ENCODE assay signal across 10 cellular contexts in the genomic region with DNA sequence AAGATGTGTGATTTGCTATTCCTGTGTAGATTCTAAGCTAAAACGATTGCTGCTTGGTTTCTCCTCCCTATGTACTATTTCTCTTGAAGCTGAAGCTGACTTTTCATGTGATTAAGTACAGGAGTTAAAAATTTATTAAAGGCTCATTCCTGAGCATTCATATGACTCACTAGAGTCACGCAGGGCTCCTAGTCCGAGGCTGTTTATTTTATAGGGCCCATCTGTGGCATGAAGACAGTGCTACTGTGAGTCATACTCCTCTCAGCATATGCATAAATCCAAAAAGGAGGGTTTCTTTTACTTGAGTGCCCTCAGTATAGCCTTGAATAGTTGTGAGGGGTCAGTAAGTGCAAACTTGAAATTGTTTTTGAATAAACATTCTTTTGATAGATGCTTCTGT.
A peak's percentile ranks its signal among the peaks of the same experiment; 100 is the strongest.
DNase-seq lines count a peak whose midpoint lies in the region; ATAC-seq and TF ChIP-seq lines count a peak whose summit lies in the region.
"Had no signal": no experiment of that assay in that cellular context is flagged by ENCODE, and none has a peak within 500 bp of the region (broad histone marks: within the 10 kb centered on the region; RNA-seq: fewer than 3 reads in every experiment).

No MANE protein-coding gene starts in this region.

- H3K27ac ChIP-seq in PC-9 (peak overlapping the region; percentile 85), epithelial cell of prostate (peak overlapping the region; percentile 80)

- H3K79me2 ChIP-seq in PC-9 (ENCODE audit: low read depth) = no peaks in the 10 kb centered on the region

- intact Hi-C loops in PC-9 (cut with micrococcal nuclease; ENCODE audit: unreplicated experiment) = loop anchor here (1.0 to 5.0 kb wide), 3 partner anchors 24 to 379 kb away; a partner anchor contains a TSS
- intact Hi-C loops in activated CD4-positive, alpha-beta T cell treated with anti-CD3 and anti-CD28 coated beads, Interleukin-2, amount 10 ng/mL, durations not matched to agents 24 days and 14 days (cut with micrococcal nuclease) = no loop called here

- POLR2A ChIA-PET in PC-9 (lab: Charles Lee; ENCODE audit: unreplicated experiment) = interaction anchor here (0.7 kb wide), 1 partner anchor 1146 kb away, joined by 4 read pairs; no protein-coding TSS in a partner anchor

- H3K27me3 ChIP-seq in PC-9 (ENCODE audit: insufficient read depth, low read depth) = no peaks in the 10 kb centered on the region

- peak overlapping the region; percentile 77 for H3K4me2 ChIP-seq in PC-9

- ATAC-seq in omental fat pad (ENCODE audit: low FRiP score) = peak; percentile 32

- peaks cover 36% of the 10 kb centered on the region for H3K4me1 ChIP-seq in PC-9 (replicated peaks; ENCODE audit: insufficient read depth)

- H2AFZ ChIP-seq in PC-9 = peak overlapping the region; percentile 81

- H3F3A ChIP-seq in PC-9 (ENCODE audit: insufficient read depth, low read depth) = peaks cover 11% of the 10 kb centered on the region; the same call in 1 of the 2 replicates

- TF ChIP-seq CTCF in PC-9 (conservative IDR thresholded peaks at IDR 0.05) (no peak), omental fat pad (IDR thresholded peaks at IDR 0.05) (no peak)

- H3K36me3 Mint-ChIP-seq in activated CD4-positive, alpha-beta T cell treated with anti-CD3 and anti-CD28 coated beads, Interleukin-2, amount 10 ng/mL, durations not matched to agents 24 days and 14 days (ENCODE audit: low read depth) = no peaks in the 10 kb centered on the region
- H3K36me3 Mint-ChIP-seq: IgD-negative memory B cell had no signal

- CTCF ChIA-PET in PC-9 (lab: Charles Lee) = interaction anchor here (0.6 kb wide), 1 partner anchor 79 kb away, joined by 3 read pairs; no protein-coding TSS in a partner anchor

- H3K36me3 ChIP-seq in PC-9 (ENCODE audit: low read depth) = no peaks in the 10 kb centered on the region

- H3K27ac Mint-ChIP-seq in activated CD4-positive, alpha-beta T cell treated with anti-CD3 and anti-CD28 coated beads, Interleukin-2, amount 10 ng/mL, durations not matched to agents 24 days and 14 days = no peak overlapping the region
- H3K27ac Mint-ChIP-seq: IgD-negative memory B cell had no signal

- no peaks in the 10 kb centered on the region for H3K27me3 Mint-ChIP-seq in activated CD4-positive, alpha-beta T cell treated with anti-CD3 and anti-CD28 coated beads, Interleukin-2, amount 10 ng/mL, durations not matched to agents 24 days and 14 days
- H3K27me3 Mint-ChIP-seq: IgD-negative memory B cell had no signal

- no TSS peak for BruUV-seq in PC-9 (replicated peaks; lab: Mats Ljungman, UMichigan)

- H3K9me3 ChIP-seq in PC-9 (ENCODE audit: insufficient read depth, low read depth) = no peaks in the 10 kb centered on the region

- no peaks in the 10 kb centered on the region for H3K9me3 Mint-ChIP-seq in activated CD4-positive, alpha-beta T cell treated with anti-CD3 and anti-CD28 coated beads, Interleukin-2, amount 10 ng/mL, durations not matched to agents 24 days and 14 days

- H3K4me3 ChIP-seq in PC-9 = peak overlapping the region; percentile 54

- no peaks in the 10 kb centered on the region for H3K9me2 ChIP-seq in PC-9 (ENCODE audit: insufficient read depth)

- DNase-seq in Daoy (ENCODE audit: low read depth) (peak; percentile 64), PC-9 (peak; percentile 16 to 86), epithelial cell of prostate (ENCODE audit: low read depth, low spot score) (peak; percentile 67), omental fat pad (ENCODE audit: low spot score) (no peak), midbrain (lab: John Stamatoyannopoulos, UW) (no peak), NCI-H1417 treated with DMSO at 0.1 percent for 48 hours (lab: John Stamatoyannopoulos, UW) (no peak), UCSD-AML1 (lab: John Stamatoyannopoulos, UW; ENCODE audit: unreplicated experiment) (no peak)
- DNase-seq in activated CD4-positive, alpha-beta T cell treated with anti-CD3 and anti-CD28 coated beads, Interleukin-2, amount 10 ng/mL, durations not matched to agents 24 days and 14 days = no peak
- DNase-seq: stimulated activated CD4-positive, alpha-beta T cell treated with anti-CD3 and anti-CD28 coated beads, Interleukin-4, amount 100 ng/mL, for 4 hours had no signal

- H4K20me1 ChIP-seq in PC-9 (ENCODE audit: insufficient read depth) = no peaks in the 10 kb centered on the region

- H3K4me1 Mint-ChIP-seq in activated CD4-positive, alpha-beta T cell treated with anti-CD3 and anti-CD28 coated beads, Interleukin-2, amount 10 ng/mL, durations not matched to agents 24 days and 14 days = peaks cover 10% of the 10 kb centered on the region
- H3K4me1 Mint-ChIP-seq: IgD-negative memory B cell had no signal

- H3K4me3 Mint-ChIP-seq in activated CD4-positive, alpha-beta T cell treated with anti-CD3 and anti-CD28 coated beads, Interleukin-2, amount 10 ng/mL, durations not matched to agents 24 days and 14 days = no peak overlapping the region
- H3K4me3 Mint-ChIP-seq: IgD-negative memory B cell had no signal

Comparison
In these comparisons a context has a peak if more than half of its experiments do, and no peak if none do; other contexts are left out.
1. DNase-seq: peak in Daoy (single experiment), PC-9 (2 of 2) and epithelial cell of prostate (single experiment); none in omental fat pad (single experiment), midbrain (single experiment), activated CD4-positive, alpha-beta T cell treated with anti-CD3 and anti-CD28 coated beads, Interleukin-2, amount 10 ng/mL, durations not matched to agents 24 days and 14 days (single experiment), NCI-H1417 treated with DMSO at 0.1 percent for 48 hours (single experiment) and UCSD-AML1 (single experiment).